In genomic region chr16:82657786-82658185, GRCh38 we compare ENCODE assay signal across 2 cellular contexts.
TF ChIP-seq lines count a peak whose summit lies in the region.

No MANE protein-coding gene starts in this region.

TF ChIP-seq in SK-N-SH, 30 proteins besides CTCF, POLR2A, EP300 and RAD21 (continued from another document):
- TF ChIP-seq, protein P1, sequence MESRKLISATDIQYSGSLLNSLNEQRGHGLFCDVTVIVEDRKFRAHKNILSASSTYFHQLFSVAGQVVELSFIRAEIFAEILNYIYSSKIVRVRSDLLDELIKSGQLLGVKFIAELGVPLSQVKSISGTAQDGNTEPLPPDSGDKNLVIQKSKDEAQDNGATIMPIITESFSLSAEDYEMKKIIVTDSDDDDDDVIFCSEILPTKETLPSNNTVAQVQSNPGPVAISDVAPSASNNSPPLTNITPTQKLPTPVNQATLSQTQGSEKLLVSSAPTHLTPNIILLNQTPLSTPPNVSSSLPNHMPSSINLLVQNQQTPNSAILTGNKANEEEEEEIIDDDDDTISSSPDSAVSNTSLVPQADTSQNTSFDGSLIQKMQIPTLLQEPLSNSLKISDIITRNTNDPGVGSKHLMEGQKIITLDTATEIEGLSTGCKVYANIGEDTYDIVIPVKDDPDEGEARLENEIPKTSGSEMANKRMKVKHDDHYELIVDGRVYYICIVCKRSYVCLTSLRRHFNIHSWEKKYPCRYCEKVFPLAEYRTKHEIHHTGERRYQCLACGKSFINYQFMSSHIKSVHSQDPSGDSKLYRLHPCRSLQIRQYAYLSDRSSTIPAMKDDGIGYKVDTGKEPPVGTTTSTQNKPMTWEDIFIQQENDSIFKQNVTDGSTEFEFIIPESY (IDR thresholded peaks at IDR 0.05; ENCODE audit: borderline replicate concordance, low read depth) = no peak
- TF ChIP-seq EZH2phosphoT487 (IDR thresholded peaks at IDR 0.05; ENCODE audit: borderline replicate concordance, low read depth) = no peak

TF ChIP-seq in SK-N-SH treated with all-trans-retinoic acid at 6 μM for 48 hours, 23 proteins besides CTCF, POLR2A, EP300 and RAD21 (continued from another document):
- no peak for TF ChIP-seq POU6F1 (CRISPR knock-in tag; IDR thresholded peaks at IDR 0.05; ENCODE audit: borderline replicate concordance, low read depth)
- no peak for TF ChIP-seq PATZ1 (CRISPR knock-in tag; IDR thresholded peaks at IDR 0.05; ENCODE audit: borderline replicate concordance)
